ENCODE assay signal across 10 cellular contexts in the genomic region with DNA sequence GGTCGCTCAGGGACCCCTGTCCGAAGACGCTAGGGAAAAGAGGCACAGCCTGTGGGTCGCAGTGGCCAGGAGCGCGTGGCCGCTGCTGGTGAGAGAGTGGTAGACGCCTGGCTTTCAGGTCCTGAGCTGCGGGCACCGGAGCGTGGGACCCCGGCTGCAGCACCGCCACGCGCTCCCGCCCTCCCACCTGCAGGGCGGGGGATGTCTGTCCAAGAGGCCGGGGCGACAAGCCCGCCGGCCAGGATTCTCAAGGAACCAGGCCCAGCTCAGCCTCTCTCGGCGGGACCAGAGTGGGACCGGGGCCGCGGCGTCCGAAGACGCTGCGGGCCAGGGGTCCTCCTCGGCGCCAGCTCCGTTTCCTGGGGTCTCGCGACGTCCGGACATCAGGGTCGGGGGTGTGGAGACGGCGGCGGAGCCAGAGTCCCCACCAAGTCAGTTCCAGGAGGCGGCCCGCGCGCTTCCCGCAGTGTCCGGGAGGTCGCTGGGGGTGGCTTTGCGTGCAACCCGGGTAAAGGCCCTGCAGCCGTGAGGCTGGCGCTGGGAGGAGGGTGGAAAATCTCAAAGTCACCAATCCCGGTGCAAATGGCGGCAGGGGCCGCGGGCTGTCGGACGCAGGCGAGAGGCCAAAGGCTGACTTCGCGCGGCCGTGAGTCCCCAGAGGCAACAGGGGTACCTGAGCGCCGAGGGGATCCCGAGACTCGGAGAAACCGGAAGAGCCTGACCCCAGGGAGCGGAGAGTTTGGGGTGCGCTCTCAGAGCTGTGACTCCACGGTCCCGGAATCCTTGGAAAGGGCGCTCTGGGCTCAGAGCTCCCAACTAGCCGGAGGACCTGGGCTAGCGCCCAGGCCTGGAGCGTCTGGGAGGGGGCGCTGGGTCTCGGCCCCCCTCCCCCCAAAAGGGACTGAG. TPM values are rescaled to one million over a fixed set of nuclear protein-coding genes. Genes with fewer than 3 reads are reported as not detected.
DNase-seq lines count a peak whose midpoint lies in the region; ATAC-seq and TF ChIP-seq lines count a peak whose summit lies in the region.
"Had no signal": no experiment of that assay in that cellular context is flagged by ENCODE, and none has a peak within 500 bp of the region (broad histone marks: within the 10 kb centered on the region; RNA-seq: fewer than 3 reads in every experiment).

No MANE protein-coding gene starts in this region.

- H3K27ac ChIP-seq in HEK293 (ENCODE audit: extremely low read depth, low read depth, low read length) = peak overlapping the region; percentile 68
- peak overlapping the region in 38 of 59 donors; percentile 1 to 96 (median 38) for H3K27ac ChIP-seq in dorsolateral prefrontal cortex
- H3K27ac ChIP-seq in spleen = peak overlapping the region; percentile 77 to 95 (median 89)

- H3K4me3 ChIP-seq in HEK293 (ENCODE audit: low read depth, low read length) (no peak overlapping the region), dorsolateral prefrontal cortex (peak overlapping the region in 52 of 59 donors; percentile 1 to 88 (median 36)), spleen (peak overlapping the region; percentile 21 to 90 (median 58))

- H3K36me3 ChIP-seq in HEK293 (ENCODE audit: control insufficient read depth in 2 of 2, insufficient read depth in 1 of 2, low read length in 2 of 2) (peaks cover 0 to 46% of the 10 kb centered on the region in 2 experiments; a peak in 2 of 3 replicates), spleen (peaks cover 0 to 13% (median 0%) of the 10 kb centered on the region in 6 donors)

- POLR2A ChIA-PET in HEK293 (lab: Yijun Ruan, JAX) = no interaction called here

- no peak for TF ChIP-seq CTCF in HEK293 (tag by site-specific recombination; IDR thresholded peaks at IDR 0.05)
- TF ChIP-seq CTCF in dorsolateral prefrontal cortex (IDR thresholded peaks at IDR 0.05 in 54 of 56, conservative IDR thresholded peaks at IDR 0.05 in 2 of 56; ENCODE audit: low read depth in 1 of 56, partially characterized antibody in 56 of 56) = no peak
- TF ChIP-seq CTCF in spleen (IDR thresholded peaks at IDR 0.05 in 8 of 11, conservative IDR thresholded peaks at IDR 0.05 in 3 of 11) = no peak

- WGBS in spleen, 5 donors = 13 to 24% (median 14%) methylated on average over 19 to 78 of the region's 78 CpGs

- H3K4me1 Mint-ChIP-seq in effector memory CD8-positive, alpha-beta T cell (ENCODE audit: low read depth in 2 of 2) = peaks cover 12 to 17% of the 10 kb centered on the region in 2 donors

- CTCF ChIA-PET in HEK293 (lab: Yijun Ruan, JAX) = interaction anchor here (0.6 to 2.6 kb wide), 34 partner anchors 10 to 1152 kb away, joined by 3 to 13 read pairs (median 4); no protein-coding TSS in a partner anchor

- no peak for TF ChIP-seq POLR2A in spleen (IDR thresholded peaks at IDR 0.05)

- H3K9me3 ChIP-seq in HEK293 (ENCODE audit: control insufficient read depth, insufficient read depth, low read depth, low read length) (no peaks in the 10 kb centered on the region), spleen (no peaks in the 10 kb centered on the region)

- H3K4me1 ChIP-seq in HEK293 (ENCODE audit: control insufficient read depth, insufficient read depth, low read length) (no peaks in the 10 kb centered on the region; the same call in 1 of the 2 replicates), spleen (peaks cover 0 to 67% (median 49%) of the 10 kb centered on the region in 6 donors)

- no peak overlapping the region for H3K4me3 Mint-ChIP-seq in effector memory CD8-positive, alpha-beta T cell

- intact Hi-C loops in dorsolateral prefrontal cortex (cut with DNase I) = loop anchor here (2.0 to 10.0 kb wide), 6 partner anchors 531 to 1589 kb away; no protein-coding TSS in a partner anchor
- intact Hi-C loops in left colon (cut with DNase I, micrococcal nuclease) = no loop called here
- intact Hi-C loops in spleen (cut with DNase I; ENCODE audit: low total_unique reads) = loop anchor here (5.0 kb wide), 1 partner anchor 104 kb away; no protein-coding TSS in a partner anchor

- H3K27me3 Mint-ChIP-seq in effector memory CD8-positive, alpha-beta T cell = peaks cover 55 to 84% of the 10 kb centered on the region in 2 donors

- DNase-seq in dorsolateral prefrontal cortex = no peak
- DNase-seq in left colon = peak; percentile 28 to 49
- no peak for DNase-seq in spleen
- no peak for DNase-seq in effector memory CD8-positive, alpha-beta T cell
- DNase-seq: activated CD4-positive, alpha-beta T cell treated with anti-CD3 and anti-CD28 coated beads for 1 hour; NCI-H526 had no signal

- H3K27ac Mint-ChIP-seq in effector memory CD8-positive, alpha-beta T cell = no peak overlapping the region

- peak; percentile 31 for ATAC-seq in left colon
- ATAC-seq in HG03378 (IDR thresholded peaks at IDR 0.05; ENCODE audit: unreplicated experiment) = no peak
- ATAC-seq in GM18517 (IDR thresholded peaks at IDR 0.05; ENCODE audit: unreplicated experiment) = no peak
- no peak for ATAC-seq in GM19397 (IDR thresholded peaks at IDR 0.05; ENCODE audit: unreplicated experiment)
- no peak for ATAC-seq in effector memory CD8-positive, alpha-beta T cell (replicated peaks)

- H3K9me3 Mint-ChIP-seq in effector memory CD8-positive, alpha-beta T cell = no peaks in the 10 kb centered on the region

- H3K27me3 ChIP-seq in dorsolateral prefrontal cortex = peaks cover 0 to 52% (median 18%) of the 10 kb centered on the region in 45 donors
- peaks cover 0 to 92% (median 49%) of the 10 kb centered on the region in 7 donors for H3K27me3 ChIP-seq in spleen (replicated peaks in 1 of 7)

- no peaks in the 10 kb centered on the region for H3K36me3 Mint-ChIP-seq in effector memory CD8-positive, alpha-beta T cell (ENCODE audit: insufficient read depth)

TF ChIP-seq in HEK293, 187 proteins besides CTCF, POLR2A, EP300 and RAD21:
- TF ChIP-seq ZNF202 (tag by site-specific recombination; IDR thresholded peaks at IDR 0.05; ENCODE audit: borderline replicate concordance) = peak; percentile 85
- TF ChIP-seq ZNF701 (tag by site-specific recombination; IDR thresholded peaks at IDR 0.05) = no peak
TF ChIP-seq in HEK293: peak in this region for 1.

RNA-seq across cellular contexts. Expression of a gene that starts 5.4 kb away (rescaled TPM):
- 10 to 100 TPM in 49 of 120 experiments, 1 to 10 TPM in 71; 3.5 to 16.7 (median 9.6) TPM for total RNA-seq in dorsolateral prefrontal cortex
- 1 to 10 TPM; 3.8 to 9.9 TPM for total RNA-seq in left colon
- total RNA-seq in spleen = 10 to 100 TPM in 5 of 7 donors, 1 to 10 TPM in 2; 7.8 to 25.6 (median 10.6) TPM
- polyA plus RNA-seq in spleen = 1 to 10 TPM; 3.2 to 5.6 (median 3.4) TPM

RNA-seq across cellular contexts. Expression of a gene that starts 35.2 kb away (rescaled TPM):
- total RNA-seq in dorsolateral prefrontal cortex (10 to 100 TPM in 54 of 120 experiments, 1 to 10 TPM in 66; 2.8 to 27.7 (median 9.5) TPM), left colon (10 to 100 TPM in 1 of 2 donors, 1 to 10 TPM in 1; 8.1 to 10.6 TPM), spleen (10 to 100 TPM; 24.0 to 46.6 (median 34.5) TPM)
- polyA plus RNA-seq in spleen = 10 to 100 TPM in 2 of 3 donors, 1 to 10 TPM in 1; 7.3 to 11.6 (median 10.4) TPM

Comparison
In these comparisons a context has a peak if more than half of its experiments do, and no peak if none do; other contexts are left out.
1. H3K27ac ChIP-seq: peak in every context shown above with its lines; median percentile 89 in spleen; 68 in HEK293; 38 in dorsolateral prefrontal cortex.
2. DNase-seq: peak in left colon (2 of 2); none in dorsolateral prefrontal cortex (0 of 10), spleen (single experiment) and effector memory CD8-positive, alpha-beta T cell (0 of 3).
3. intact Hi-C loops: an anchor here in dorsolateral prefrontal cortex (2.0 to 10.0 kb wide) and spleen (5.0 kb wide); none called in left colon.